Comparison of ENCODE assay signal across 10 cellular contexts in genomic region chr18:2572892-2573291, GRCh38. TPM values are rescaled to one million over a fixed set of nuclear protein-coding genes. Genes with fewer than 3 reads are reported as not detected.
DNase-seq lines count a peak whose midpoint lies in the region; ATAC-seq and TF ChIP-seq lines count a peak whose summit lies in the region.
"Had no signal": no experiment of that assay in that cellular context is flagged by ENCODE, and none has a peak within 500 bp of the region (broad histone marks: within the 10 kb centered on the region; RNA-seq: fewer than 3 reads in every experiment).

No MANE protein-coding gene starts in this region.

- intact Hi-C loops in activated CD4-positive, alpha-beta memory T cell treated with anti-CD3 and anti-CD28 coated beads for 36 hours (cut with micrococcal nuclease), result loop anchor here (1.0 to 10.0 kb wide), 7 partner anchors 32 to 1761 kb away; partner anchors contain the start of genes MYL12A and YES1
- intact Hi-C loops in esophagus muscularis mucosa (cut with DNase I), result loop anchor here (5.0 kb wide), 1 partner anchor 84 kb away; the partner anchor contains the start of gene SMCHD1

- ATAC-seq in GM21360 (IDR thresholded peaks at IDR 0.05; ENCODE audit: unreplicated experiment), result no peak
- no peak for ATAC-seq in HG02885 (IDR thresholded peaks at IDR 0.05; ENCODE audit: poor library complexity, unreplicated experiment)
- ATAC-seq: gastrocnemius medialis had no signal

- CTCF ChIA-PET in activated CD4-positive, alpha-beta memory T cell treated with anti-CD3 and anti-CD28 coated beads for 36 hours (lab: Charles Lee), result no interaction called here

- no peaks in the 10 kb centered on the region for H3K27me3 Mint-ChIP-seq in activated CD4-positive, alpha-beta memory T cell treated with anti-CD3 and anti-CD28 coated beads for 36 hours

- peaks cover 42% of the 10 kb centered on the region for H3K36me3 Mint-ChIP-seq in activated CD4-positive, alpha-beta memory T cell treated with anti-CD3 and anti-CD28 coated beads for 36 hours

- peak overlapping the region; percentile 38 for H3K27ac Mint-ChIP-seq in activated CD4-positive, alpha-beta memory T cell treated with anti-CD3 and anti-CD28 coated beads for 36 hours

- TF ChIP-seq EP300 in esophagus muscularis mucosa (IDR thresholded peaks at IDR 0.05), result no peak

- H3K27me3 ChIP-seq in H7 (ENCODE audit: control insufficient read depth, insufficient read depth, low read length) (no peaks in the 10 kb centered on the region), iPS DF 6.9 (ENCODE audit: control insufficient read depth, insufficient read depth, low read length) (no peaks in the 10 kb centered on the region), esophagus muscularis mucosa (peaks cover 0 to 7% (median 0%) of the 10 kb centered on the region in 4 donors)
- H3K27me3 ChIP-seq: gastrocnemius medialis had no signal

- DNase-seq in AG09309 (ENCODE audit: low read depth), result no peak
- no peak for DNase-seq in H7
- DNase-seq in activated CD4-positive, alpha-beta memory T cell treated with anti-CD3 and anti-CD28 coated beads for 36 hours, result no peak
- no peak for DNase-seq in iPS DF 6.9 (ENCODE audit: low read depth, low spot score)
- no peak for DNase-seq in esophagus muscularis mucosa (ENCODE audit: extremely low spot score)
- DNase-seq in activated CD4-positive, CD25-positive, alpha-beta regulatory T cell treated with anti-CD3 and anti-CD28 coated beads, Interleukin-2, amount 50 U/mL, for 72 hours, result no peak
- DNase-seq: gastrocnemius medialis, NCI-H1694 treated with DMSO at 0.1 percent for 48 hours had no signal

- H3K9me3 ChIP-seq in iPS DF 6.9 (ENCODE audit: control insufficient read depth, insufficient read depth, low read length), result no peaks in the 10 kb centered on the region
- no peaks in the 10 kb centered on the region for H3K9me3 ChIP-seq in esophagus muscularis mucosa
- H3K9me3 ChIP-seq: gastrocnemius medialis had no signal

- H3K4me3 Mint-ChIP-seq in activated CD4-positive, alpha-beta memory T cell treated with anti-CD3 and anti-CD28 coated beads for 36 hours, result peak overlapping the region; percentile 96

- H3K4me3 ChIP-seq in AG09309 (ENCODE audit: control insufficient read depth, low read depth, low read length) (peak overlapping the region; percentile 78), H7 (ENCODE audit: insufficient read depth, low read depth, low read length) (peak overlapping the region; percentile 59), iPS DF 6.9 (ENCODE audit: low read length) (peak overlapping the region; percentile 28; the same call in 1 of the 2 replicates), esophagus muscularis mucosa (no peak overlapping the region)

- no CpG with 5 or more reads among the region's 5 CpGs for WGBS in iPS DF 6.9 (ENCODE audit: insufficient coverage, insufficient read length)
- WGBS in esophagus muscularis mucosa, result 28% methylated on average over 5 of the region's 5 CpGs

- POLR2A ChIA-PET in activated CD4-positive, alpha-beta memory T cell treated with anti-CD3 and anti-CD28 coated beads for 36 hours (lab: Charles Lee), result no interaction called here

- no peaks in the 10 kb centered on the region for H3K9me3 Mint-ChIP-seq in activated CD4-positive, alpha-beta memory T cell treated with anti-CD3 and anti-CD28 coated beads for 36 hours

- TF ChIP-seq POLR2A in esophagus muscularis mucosa (IDR thresholded peaks at IDR 0.05; ENCODE audit: low read depth), result no peak

- peaks cover 16% of the 10 kb centered on the region for H3K36me3 ChIP-seq in H7 (replicated peaks; ENCODE audit: control insufficient read depth, insufficient read depth, low read length)
- 0 out of 2 replicates have a peak, but pooled peaks cover 5% of the 10 kb centered on the region for H3K36me3 ChIP-seq in iPS DF 6.9 (ENCODE audit: control insufficient read depth, insufficient read depth, low read length)
- no peaks in the 10 kb centered on the region for H3K36me3 ChIP-seq in esophagus muscularis mucosa
- H3K36me3 ChIP-seq: gastrocnemius medialis had no signal

- H3K4me1 ChIP-seq in iPS DF 6.9 (ENCODE audit: control insufficient read depth, insufficient read depth, low read length), result peaks cover 3% of the 10 kb centered on the region; the same call in 1 of the 2 replicates
- H3K4me1 ChIP-seq in esophagus muscularis mucosa, result peaks cover 10 to 28% (median 25%) of the 10 kb centered on the region in 4 donors

- H3K27ac ChIP-seq in iPS DF 6.9 (ENCODE audit: low read length) (no peak overlapping the region), esophagus muscularis mucosa (replicated peaks in 1 of 4) (no peak overlapping the region)
- H3K27ac ChIP-seq: gastrocnemius medialis had no signal

- H3K4me1 Mint-ChIP-seq in activated CD4-positive, alpha-beta memory T cell treated with anti-CD3 and anti-CD28 coated beads for 36 hours (ENCODE audit: low read depth), result peaks cover 50% of the 10 kb centered on the region

- TF ChIP-seq CTCF in AG09309 (IDR thresholded peaks at IDR 0.05; ENCODE audit: control insufficient read depth, insufficient read depth, low read depth, low read length, missing control alignments) (no peak), esophagus muscularis mucosa (IDR thresholded peaks at IDR 0.05) (no peak)

RNA-seq across cellular contexts. Expression of gene NDC80, which starts 1.5 kb away (rescaled TPM):
- 40.9 and 59.3 TPM in 2 replicates for total RNA-seq in H7 (2014; rRNA removed; shearing (Covaris generic))
- 10 to 100 TPM; 79.3 to 83.1 TPM for total RNA-seq in activated CD4-positive, alpha-beta memory T cell treated with anti-CD3 and anti-CD28 coated beads for 36 hours
- total RNA-seq in esophagus muscularis mucosa, result under 1 TPM in 3 of 4 donors, not detected in 1; 0.17 to 0.57 (median 0.42) TPM

RNA-seq across cellular contexts. Expression of gene METTL4, which starts 1.6 kb away (rescaled TPM):
- 12.1 and 12.6 TPM in 2 replicates for total RNA-seq in H7 (2014; rRNA removed; shearing (Covaris generic))
- total RNA-seq in activated CD4-positive, alpha-beta memory T cell treated with anti-CD3 and anti-CD28 coated beads for 36 hours, result 10 to 100 TPM; 19.6 to 23.0 TPM
- total RNA-seq in esophagus muscularis mucosa, result 1 to 10 TPM; 4.3 to 8.3 (median 5.7) TPM

Comparison
In these comparisons a context has a peak if more than half of its experiments do, and no peak if none do; other contexts are left out.
1. H3K4me3 ChIP-seq: peak in AG09309 (single experiment), H7 (single experiment) and iPS DF 6.9 (single experiment); none in esophagus muscularis mucosa (0 of 4).
2. RNA of gene NDC80, which starts 1.5 kb away (total RNA-seq): 79.3 to 83.1 TPM in activated CD4-positive, alpha-beta memory T cell treated with anti-CD3 and anti-CD28 coated beads for 36 hours and 40.9 to 59.3 TPM in H7; 0.17 to 0.57 TPM in esophagus muscularis mucosa; every median in the first group is over 10 times any median in the second.